ENCODE assay signal across 8 cellular contexts in genomic region chr11:66068154-66068821, GRCh38. TPM values are rescaled to one million over a fixed set of nuclear protein-coding genes. Genes with fewer than 3 reads are reported as not detected.
A peak's percentile ranks its signal among the peaks of the same experiment; 100 is the strongest.
DNase-seq lines count a peak whose midpoint lies in the region; ATAC-seq and TF ChIP-seq lines count a peak whose summit lies in the region.

No MANE protein-coding gene starts in this region.

- H3K9me3 ChIP-seq in esophagus muscularis mucosa = no peaks in the 10 kb centered on the region

- H3K27ac Mint-ChIP-seq in CD14-positive monocyte (peak overlapping the region; percentile 95 to 98 (median 97)), natural killer cell (peak overlapping the region; percentile 93 to 95)
- peak overlapping the region; percentile 37 to 49 for H3K27ac Mint-ChIP-seq in stimulated activated naive CD8-positive, alpha-beta T cell treated with anti-CD3 and anti-CD28 coated beads, Interleukin-15, amount 100 ng/mL, for 72 hours

- TF ChIP-seq CTCF in CD14-positive monocyte (IDR thresholded peaks at IDR 0.05) = peak; percentile 98
- peak; percentile 86 for TF ChIP-seq CTCF in HL-60 (IDR thresholded peaks at IDR 0.05; ENCODE audit: insufficient read depth, low read length)
- peak; percentile 85 to 97 (median 90) for TF ChIP-seq CTCF in esophagus muscularis mucosa (IDR thresholded peaks at IDR 0.05)
- peak; percentile 82 for TF ChIP-seq CTCF in natural killer cell (IDR thresholded peaks at IDR 0.05)

- H3K9me3 Mint-ChIP-seq in CD14-positive monocyte (peaks cover 0 to 4% (median 0%) of the 10 kb centered on the region in 7 donors), natural killer cell (no peaks in the 10 kb centered on the region)
- no peaks in the 10 kb centered on the region for H3K9me3 Mint-ChIP-seq in stimulated activated naive CD8-positive, alpha-beta T cell treated with anti-CD3 and anti-CD28 coated beads, Interleukin-15, amount 100 ng/mL, for 72 hours

- no peak for TF ChIP-seq POLR2A in esophagus muscularis mucosa (IDR thresholded peaks at IDR 0.05; ENCODE audit: low read depth)

- WGBS in esophagus muscularis mucosa = 44% methylated on average over 17 of the region's 17 CpGs

- no peak for TF ChIP-seq EP300 in esophagus muscularis mucosa (IDR thresholded peaks at IDR 0.05)

- DNase-seq in CD14-positive monocyte (ENCODE audit: low spot score) = peak; percentile 71
- DNase-seq in HL-60 (ENCODE audit: low read depth in 1 of 2, low spot score in 1 of 2) = peak; percentile 48 to 65
- peak; percentile 85 for DNase-seq in OCI-M1 (lab: John Stamatoyannopoulos, UW)
- DNase-seq in activated T-cell treated with anti-CD3 and anti-CD28 coated beads, Interleukin-2, amount 50 U/mL, for 48 hours = peak; percentile 84 to 86
- no peak for DNase-seq in esophagus muscularis mucosa (ENCODE audit: extremely low spot score)
- DNase-seq in natural killer cell = peak; percentile 69
- peak; percentile 73 to 74 for DNase-seq in stimulated activated naive CD8-positive, alpha-beta T cell treated with anti-CD3 and anti-CD28 coated beads, Interleukin-15, amount 100 ng/mL, for 72 hours

- peaks cover 56% of the 10 kb centered on the region for H3K4me1 Mint-ChIP-seq in CD14-positive monocyte
- H3K4me1 Mint-ChIP-seq in natural killer cell = peaks cover 57 to 64% of the 10 kb centered on the region in 2 donors
- peaks cover 65% of the 10 kb centered on the region for H3K4me1 Mint-ChIP-seq in stimulated activated naive CD8-positive, alpha-beta T cell treated with anti-CD3 and anti-CD28 coated beads, Interleukin-15, amount 100 ng/mL, for 72 hours

- peak overlapping the region; percentile 90 to 93 for H3K4me3 Mint-ChIP-seq in CD14-positive monocyte
- H3K4me3 Mint-ChIP-seq in natural killer cell = peak overlapping the region; percentile 90
- H3K4me3 Mint-ChIP-seq in stimulated activated naive CD8-positive, alpha-beta T cell treated with anti-CD3 and anti-CD28 coated beads, Interleukin-15, amount 100 ng/mL, for 72 hours = peak overlapping the region; percentile 3 to 38

- H3K4me3 ChIP-seq in HL-60 (replicated peaks; ENCODE audit: insufficient read depth, low read length) = no peak overlapping the region
- H3K4me3 ChIP-seq in esophagus muscularis mucosa = no peak overlapping the region

- H3K27me3 ChIP-seq in HL-60 (ENCODE audit: insufficient read depth, poor library complexity, severe bottlenecking) (no peaks in the 10 kb centered on the region), esophagus muscularis mucosa (no peaks in the 10 kb centered on the region)

- H3K27me3 Mint-ChIP-seq in CD14-positive monocyte (ENCODE audit: low read depth in 3 of 3) (peaks cover 0 to 5% (median 0%) of the 10 kb centered on the region in 3 donors), natural killer cell (ENCODE audit: low read depth in 2 of 2) (no peaks in the 10 kb centered on the region)
- H3K27me3 Mint-ChIP-seq in stimulated activated naive CD8-positive, alpha-beta T cell treated with anti-CD3 and anti-CD28 coated beads, Interleukin-15, amount 100 ng/mL, for 72 hours = no peaks in the 10 kb centered on the region

- peaks cover 42 to 61% (median 53%) of the 10 kb centered on the region in 4 donors for H3K36me3 ChIP-seq in esophagus muscularis mucosa

- H3K4me1 ChIP-seq in esophagus muscularis mucosa = peaks cover 31 to 50% (median 44%) of the 10 kb centered on the region in 4 donors

- intact Hi-C loops in CD14-positive monocyte (cut with micrococcal nuclease) (loop anchor here in 1 of 2 donors (5.0 kb wide), 1 partner anchor 64 kb away; no protein-coding TSS in a partner anchor), esophagus muscularis mucosa (cut with DNase I) (no loop called here), natural killer cell (cut with micrococcal nuclease) (loop anchor here (2.0 kb wide), 1 partner anchor 67 kb away; no protein-coding TSS in a partner anchor)

- ATAC-seq in natural killer cell (peak; percentile 14 to 45 (median 28)), GM19467 (IDR thresholded peaks at IDR 0.05; ENCODE audit: unreplicated experiment) (no peak)
- ATAC-seq in stimulated activated naive CD8-positive, alpha-beta T cell treated with anti-CD3 and anti-CD28 coated beads, Interleukin-15, amount 100 ng/mL, for 72 hours = peak; percentile 51

- peaks cover 56 to 66% of the 10 kb centered on the region in 2 donors for H3K36me3 Mint-ChIP-seq in CD14-positive monocyte
- H3K36me3 Mint-ChIP-seq in natural killer cell = peaks cover 29% of the 10 kb centered on the region

- no peak overlapping the region; the same call in 1 of the 2 replicates for H3K27ac ChIP-seq in HL-60 (replicated peaks)
- H3K27ac ChIP-seq in esophagus muscularis mucosa (replicated peaks in 1 of 4) = peak overlapping the region; percentile 88 to 98 (median 93)

RNA-seq across cellular contexts. Expression of gene PACS1, which starts 1.8 kb away (rescaled TPM):
- polyA plus RNA-seq in CD14-positive monocyte = 10 to 100 TPM in 1 of 2 donors, 1 to 10 TPM in 1; 8.1 to 12.4 TPM
- 10 to 100 TPM; 37.1 to 97.8 (median 54.3) TPM for total RNA-seq in esophagus muscularis mucosa
- 100 to 1,000 TPM; 176 to 204 (median 186) TPM for total RNA-seq in natural killer cell

RNA-seq across cellular contexts. Expression of gene SF3B2, which starts 16.1 kb away (rescaled TPM):
- polyA plus RNA-seq in CD14-positive monocyte = 10 to 100 TPM; 32.1 to 52.6 TPM
- 100 to 1,000 TPM; 117 to 160 (median 137) TPM for total RNA-seq in esophagus muscularis mucosa
- 100 to 1,000 TPM; 249 to 269 (median 253) TPM for total RNA-seq in natural killer cell

RNA-seq across cellular contexts. Expression of gene GAL3ST3, which starts 19.3 kb away (rescaled TPM):
- polyA plus RNA-seq in CD14-positive monocyte = not detected
- 1 to 10 TPM in 3 of 4 donors, under 1 TPM in 1; 0.83 to 7.4 (median 3.3) TPM for total RNA-seq in esophagus muscularis mucosa
- not detected for total RNA-seq in natural killer cell

RNA-seq across cellular contexts. Expression of gene CATSPER1, which starts 42.0 kb away (rescaled TPM):
- polyA plus RNA-seq in CD14-positive monocyte = 10 to 100 TPM; 22.0 to 24.1 TPM
- total RNA-seq in esophagus muscularis mucosa = under 1 TPM in 1 of 4 donors, not detected in 3; 0.52 TPM
- total RNA-seq in natural killer cell = 10 to 100 TPM; 12.2 to 16.9 (median 13.3) TPM

RNA-seq across cellular contexts. Expression of gene CST6, which starts 56.5 kb away (rescaled TPM):
- polyA plus RNA-seq in CD14-positive monocyte = under 1 TPM in 1 of 2 donors, not detected in 1; 0.41 TPM
- total RNA-seq in esophagus muscularis mucosa (not detected), natural killer cell (not detected)

Comparison
In these comparisons a context has a peak if more than half of its experiments do, and no peak if none do; other contexts are left out.
1. H3K27ac Mint-ChIP-seq: peak in every context shown above with its lines; median percentile 97 in CD14-positive monocyte; 94 in natural killer cell; 43 in stimulated activated naive CD8-positive, alpha-beta T cell treated with anti-CD3 and anti-CD28 coated beads, Interleukin-15, amount 100 ng/mL, for 72 hours.
2. H3K4me3 Mint-ChIP-seq: peak in every context shown above with its lines; median percentile 92 in CD14-positive monocyte; 90 in natural killer cell; 20 in stimulated activated naive CD8-positive, alpha-beta T cell treated with anti-CD3 and anti-CD28 coated beads, Interleukin-15, amount 100 ng/mL, for 72 hours.